Comparison of ENCODE assay signal across 16 cellular contexts in genomic region chrX:135982860-135983259, GRCh38. TPM values are rescaled to one million over a fixed set of nuclear protein-coding genes. Genes with fewer than 3 reads are reported as not detected.
DNase-seq lines count a peak whose midpoint lies in the region; ATAC-seq lines count a peak whose summit lies in the region.
"Had no signal": no experiment of that assay in that cellular context is flagged by ENCODE, and none has a peak within 500 bp of the region (broad histone marks: within the 10 kb centered on the region; RNA-seq: fewer than 3 reads in every experiment).

No MANE protein-coding gene starts in this region.

- H3K4me2 ChIP-seq in BLaER1 treated with 17β-estradiol and CSF1 and Interleukin-3, amounts not matched to agents 10 nM and 100 nM, result peak overlapping the region; percentile 51 to 80 (median 67)
- H3K4me2 ChIP-seq: neural progenitor cell had no signal

- peak overlapping the region in 4 of 11 experiments; percentile 19 to 75 (median 66); a peak in 7 of 22 replicates for H3K27ac ChIP-seq in BLaER1 treated with 17β-estradiol and CSF1 and Interleukin-3, amounts not matched to agents 10 nM and 100 nM
- H3K27ac ChIP-seq: neural progenitor cell, sigmoid colon had no signal

- intact Hi-C loops in activated T-helper 2 cell treated with anti-CD3 and anti-CD28 coated beads, Interferon-gamma antibody, Interleukin-2, Interleukin-4, amounts not matched to agents 10 μg/mL and 5 μg/mL and 100 μg/mL, durations not matched to agents 14 hours and 24 hours and 36 hours (cut with micrococcal nuclease), result no loop called here

- H3K9me3 Mint-ChIP-seq in activated T-helper 2 cell treated with anti-CD3 and anti-CD28 coated beads, Interferon-gamma antibody, Interleukin-2, Interleukin-4, amounts not matched to agents 10 μg/mL and 5 μg/mL and 100 μg/mL, durations not matched to agents 14 hours and 24 hours and 36 hours, result no peaks in the 10 kb centered on the region
- H3K9me3 Mint-ChIP-seq in memory B cell, result no peaks in the 10 kb centered on the region

- no peaks in the 10 kb centered on the region for H3K36me3 ChIP-seq in BLaER1 treated with 17β-estradiol and CSF1 and Interleukin-3, amounts not matched to agents 10 nM and 100 nM
- H3K36me3 ChIP-seq: BE2C, neural progenitor cell, sigmoid colon had no signal

- peak; percentile 22 for DNase-seq in ELR (ENCODE audit: low read depth)
- no peak for DNase-seq in activated T-helper 2 cell treated with anti-CD3 and anti-CD28 coated beads, Interferon-gamma antibody, Interleukin-2, Interleukin-4, amounts not matched to agents 10 μg/mL and 5 μg/mL and 100 μg/mL, durations not matched to agents 14 hours and 24 hours and 36 hours (ENCODE audit: low spot score)
- DNase-seq in memory B cell (ENCODE audit: low spot score in 2 of 2), result no peak
- DNase-seq in MV-4-11 (lab: John Stamatoyannopoulos, UW), result no peak
- no peak for DNase-seq in middle frontal gyrus (ENCODE audit: extremely low spot score, low spot score)
- DNase-seq: BE2C, endodermal cell, kidney glomerular epithelial cell, NCI-H1436, NCI-H510A treated with DMSO at 0.1 percent for 48 hours, sigmoid colon had no signal

- peak overlapping the region; percentile 82 for H3K4me3 Mint-ChIP-seq in activated T-helper 2 cell treated with anti-CD3 and anti-CD28 coated beads, Interferon-gamma antibody, Interleukin-2, Interleukin-4, amounts not matched to agents 10 μg/mL and 5 μg/mL and 100 μg/mL, durations not matched to agents 14 hours and 24 hours and 36 hours (ENCODE audit: low read depth)
- H3K4me3 Mint-ChIP-seq in memory B cell, result peak overlapping the region; percentile 85
- H3K4me3 Mint-ChIP-seq: endodermal cell, neural progenitor cell had no signal

- H3K9ac ChIP-seq in BLaER1 treated with 17β-estradiol and CSF1 and Interleukin-3, amounts not matched to agents 10 nM and 100 nM, result 0 out of 22 replicates have a peak overlapping the region, but pooled peaks of 1 of the 11 experiments have one; percentile 24
- H3K9ac ChIP-seq: neural progenitor cell had no signal

- H3K27ac Mint-ChIP-seq in activated T-helper 2 cell treated with anti-CD3 and anti-CD28 coated beads, Interferon-gamma antibody, Interleukin-2, Interleukin-4, amounts not matched to agents 10 μg/mL and 5 μg/mL and 100 μg/mL, durations not matched to agents 14 hours and 24 hours and 36 hours, result peak overlapping the region; percentile 50
- peak overlapping the region; percentile 87 for H3K27ac Mint-ChIP-seq in memory B cell
- H3K27ac Mint-ChIP-seq: endodermal cell, neural progenitor cell had no signal

- H3K4me3 ChIP-seq in BLaER1 treated with 17β-estradiol and CSF1 and Interleukin-3, amounts not matched to agents 10 nM and 100 nM, result no peak overlapping the region
- H3K4me3 ChIP-seq: neural progenitor cell, sigmoid colon had no signal

- H4K20me1 ChIP-seq in BLaER1 treated with 17β-estradiol and CSF1 and Interleukin-3, amounts not matched to agents 10 nM and 100 nM, result peaks cover 0 to 18% (median 7%) of the 10 kb centered on the region in 11 experiments; a peak in 10 of 22 replicates

- H3K4me1 Mint-ChIP-seq in activated T-helper 2 cell treated with anti-CD3 and anti-CD28 coated beads, Interferon-gamma antibody, Interleukin-2, Interleukin-4, amounts not matched to agents 10 μg/mL and 5 μg/mL and 100 μg/mL, durations not matched to agents 14 hours and 24 hours and 36 hours (ENCODE audit: low read depth), result peaks cover 40% of the 10 kb centered on the region
- peaks cover 36% of the 10 kb centered on the region for H3K4me1 Mint-ChIP-seq in memory B cell
- H3K4me1 Mint-ChIP-seq: endodermal cell had no signal

- H3K27me3 Mint-ChIP-seq in activated T-helper 2 cell treated with anti-CD3 and anti-CD28 coated beads, Interferon-gamma antibody, Interleukin-2, Interleukin-4, amounts not matched to agents 10 μg/mL and 5 μg/mL and 100 μg/mL, durations not matched to agents 14 hours and 24 hours and 36 hours (ENCODE audit: low read depth), result peaks cover under 1% of the 10 kb centered on the region
- H3K27me3 Mint-ChIP-seq in memory B cell, result no peaks in the 10 kb centered on the region

- H3K4me1 ChIP-seq in BLaER1 treated with 17β-estradiol and CSF1 and Interleukin-3, amounts not matched to agents 10 nM and 100 nM, result peaks cover 31 to 55% (median 42%) of the 10 kb centered on the region in 10 experiments
- H3K4me1 ChIP-seq: BE2C, neural progenitor cell had no signal

- ATAC-seq in memory B cell (ENCODE audit: low read depth), result no peak
- ATAC-seq in HG02884 (IDR thresholded peaks at IDR 0.05; ENCODE audit: unreplicated experiment), result no peak
- ATAC-seq in HG02759 (IDR thresholded peaks at IDR 0.05; ENCODE audit: unreplicated experiment), result no peak
- ATAC-seq: HCT116 had no signal

- peaks cover 0 to 18% (median 0%) of the 10 kb centered on the region in 11 experiments; a peak in 4 of 22 replicates for H3K9me3 ChIP-seq in BLaER1 treated with 17β-estradiol and CSF1 and Interleukin-3, amounts not matched to agents 10 nM and 100 nM (replicated peaks in 1 of 11)
- H3K9me3 ChIP-seq: BE2C, sigmoid colon had no signal

- no peaks in the 10 kb centered on the region for H3K36me3 Mint-ChIP-seq in activated T-helper 2 cell treated with anti-CD3 and anti-CD28 coated beads, Interferon-gamma antibody, Interleukin-2, Interleukin-4, amounts not matched to agents 10 μg/mL and 5 μg/mL and 100 μg/mL, durations not matched to agents 14 hours and 24 hours and 36 hours (ENCODE audit: low read depth)
- H3K36me3 Mint-ChIP-seq in memory B cell, result no peaks in the 10 kb centered on the region
- H3K36me3 Mint-ChIP-seq: neural progenitor cell had no signal

- peaks cover 33 to 84% (median 65%) of the 10 kb centered on the region in 11 experiments; a peak in 21 of 22 replicates for H3K27me3 ChIP-seq in BLaER1 treated with 17β-estradiol and CSF1 and Interleukin-3, amounts not matched to agents 10 nM and 100 nM
- H3K27me3 ChIP-seq: BE2C, neural progenitor cell, sigmoid colon had no signal

RNA-seq across cellular contexts. Expression of gene SLC9A6, which starts 2.4 kb away (rescaled TPM):
- 10.5 and 10.7 TPM in 2 replicates for total RNA-seq in activated T-helper 2 cell treated with anti-CD3 and anti-CD28 coated beads, Interferon-gamma antibody, Interleukin-2, Interleukin-4, amounts not matched to agents 10 μg/mL and 5 μg/mL and 100 μg/mL, durations not matched to agents 14 hours and 24 hours and 36 hours

RNA-seq across cellular contexts. Expression of gene MMGT1, which starts 9.1 kb away (rescaled TPM):
- 24.0 and 24.6 TPM in 2 replicates for total RNA-seq in activated T-helper 2 cell treated with anti-CD3 and anti-CD28 coated beads, Interferon-gamma antibody, Interleukin-2, Interleukin-4, amounts not matched to agents 10 μg/mL and 5 μg/mL and 100 μg/mL, durations not matched to agents 14 hours and 24 hours and 36 hours
